1 cellular context compared by ENCODE assay signal in genomic region chr16:89374393-89374948, GRCh38.
TF ChIP-seq lines count a peak whose summit lies in the region.

No MANE protein-coding gene starts in this region.

TF ChIP-seq in HepG2, 621 proteins besides CTCF, POLR2A, EP300 and RAD21 (continued from another document):
- TF ChIP-seq ZBTB38 (CRISPR knock-in tag; IDR thresholded peaks at IDR 0.05) (peak; percentile 98), ZNF496 (CRISPR knock-in tag; IDR thresholded peaks at IDR 0.05; ENCODE audit: insufficient replicate concordance) (no peak), KDM6A (CRISPR knock-in tag; IDR thresholded peaks at IDR 0.05; ENCODE audit: low read depth) (no peak), ARNT (IDR thresholded peaks at IDR 0.05) (no peak), RAD51 (IDR thresholded peaks at IDR 0.05; ENCODE audit: borderline replicate concordance) (no peak)
